Comparison of ENCODE assay signal across 13 cellular contexts in genomic region chr14:90547968-90548367, GRCh38.
"Had no signal": no experiment of that assay in that cellular context is flagged by ENCODE, and none has a peak within 500 bp of the region (broad histone marks: within the 10 kb centered on the region; RNA-seq: fewer than 3 reads in every experiment).

No MANE protein-coding gene starts in this region.

- H3K4me3 ChIP-seq: pancreas had no signal

- H3K9me3 ChIP-seq: pancreas had no signal

- H3K36me3 Mint-ChIP-seq: naive thymus-derived CD4-positive, alpha-beta T cell; stimulated activated naive B cell treated with anti-CD40 and anti-IgM and Interleukin-4, amounts not matched to agents 10 μg/mL and 1 μg/mL and 100 μg/mL, for 72 hours had no signal

- H3K4me1 ChIP-seq: pancreas had no signal

- DNase-seq: activated CD4-positive, alpha-beta T cell treated with anti-CD3 and anti-CD28 coated beads, Interleukin-2, amount 10 ng/mL, durations not matched to agents 24 days and 14 days; activated naive CD4-positive, alpha-beta T cell; endodermal cell; islet precursor cell; naive thymus-derived CD4-positive, alpha-beta T cell; pancreas; stimulated activated CD4-positive, alpha-beta T cell treated with anti-CD3 and anti-CD28 coated beads, Interleukin-15, amount 100 ng/mL, for 24 hours; stimulated activated CD4-positive, alpha-beta T cell treated with anti-CD3 and anti-CD28 coated beads, Interleukin-4, amount 100 ng/mL, for 1 hour; stimulated activated naive B cell treated with anti-CD40 and anti-IgM and Interleukin-4, amounts not matched to agents 10 μg/mL and 1 μg/mL and 100 μg/mL, for 72 hours; T-helper 17 cell; trophoblast cell had no signal

- H3K27me3 Mint-ChIP-seq: naive thymus-derived CD4-positive, alpha-beta T cell; stimulated activated naive B cell treated with anti-CD40 and anti-IgM and Interleukin-4, amounts not matched to agents 10 μg/mL and 1 μg/mL and 100 μg/mL, for 72 hours had no signal

- H3K9me3 Mint-ChIP-seq: activated CD4-positive, alpha-beta T cell treated with anti-CD3 and anti-CD28 coated beads, Interleukin-2, amount 10 ng/mL, durations not matched to agents 24 days and 14 days; naive thymus-derived CD4-positive, alpha-beta T cell had no signal

- H3K27me3 ChIP-seq: pancreas had no signal

- H3K4me3 Mint-ChIP-seq: activated CD4-positive, alpha-beta T cell treated with anti-CD3 and anti-CD28 coated beads, Interleukin-2, amount 10 ng/mL, durations not matched to agents 24 days and 14 days; endodermal cell; naive thymus-derived CD4-positive, alpha-beta T cell; stimulated activated naive B cell treated with anti-CD40 and anti-IgM and Interleukin-4, amounts not matched to agents 10 μg/mL and 1 μg/mL and 100 μg/mL, for 72 hours; T-helper 17 cell; WTC11 had no signal

- H3K27ac Mint-ChIP-seq: activated CD4-positive, alpha-beta T cell treated with anti-CD3 and anti-CD28 coated beads, Interleukin-2, amount 10 ng/mL, durations not matched to agents 24 days and 14 days; endodermal cell; naive thymus-derived CD4-positive, alpha-beta T cell; stimulated activated naive B cell treated with anti-CD40 and anti-IgM and Interleukin-4, amounts not matched to agents 10 μg/mL and 1 μg/mL and 100 μg/mL, for 72 hours; T-helper 17 cell; WTC11 had no signal

- ATAC-seq: left lobe of liver; naive thymus-derived CD4-positive, alpha-beta T cell; pancreas; stimulated activated naive B cell treated with anti-CD40 and anti-IgM and Interleukin-4, amounts not matched to agents 10 μg/mL and 1 μg/mL and 100 μg/mL, for 72 hours; T-helper 17 cell; WTC11 had no signal

- H3K4me1 Mint-ChIP-seq: activated CD4-positive, alpha-beta T cell treated with anti-CD3 and anti-CD28 coated beads, Interleukin-2, amount 10 ng/mL, durations not matched to agents 24 days and 14 days; naive thymus-derived CD4-positive, alpha-beta T cell; stimulated activated naive B cell treated with anti-CD40 and anti-IgM and Interleukin-4, amounts not matched to agents 10 μg/mL and 1 μg/mL and 100 μg/mL, for 72 hours; T-helper 17 cell had no signal

- H3K27ac ChIP-seq: pancreas had no signal

- H3K36me3 ChIP-seq: pancreas had no signal
